In genomic region chr13:39932514-39932913, GRCh38 we compare ENCODE assay signal across 2 cellular contexts.
A peak's percentile ranks its signal among the peaks of the same experiment; 100 is the strongest.
DNase-seq lines count a peak whose midpoint lies in the region; TF ChIP-seq lines count a peak whose summit lies in the region.
"Not testable (repeated sequence)": the region's sequence is repeated elsewhere in the genome, so short reads cannot be mapped to it uniquely, and the experiment has no call there.

No MANE protein-coding gene starts in this region.

- not testable (repeated sequence) for H3K36me3 ChIP-seq in A673 (ENCODE audit: insufficient read depth, low read length, poor library complexity, severe bottlenecking); HEK293 (ENCODE audit: control insufficient read depth in 2 of 2, insufficient read depth in 1 of 2, low read length in 2 of 2)

- not testable (repeated sequence) for H3K27me3 ChIP-seq in A673 (replicated peaks; ENCODE audit: insufficient read depth, low read depth, low read length, poor library complexity)

- CTCF ChIA-PET in A673 (lab: Charles Lee); HEK293 (lab: Yijun Ruan, JAX): not testable (repeated sequence)

- BruUV-seq in A673 (replicated peaks; lab: Mats Ljungman, UMichigan), result not testable (repeated sequence)

- H3K9me3 ChIP-seq in A673 (ENCODE audit: low read depth, low read length, poor library complexity, severe bottlenecking); HEK293 (ENCODE audit: control insufficient read depth, insufficient read depth, low read depth, low read length): not testable (repeated sequence)

- not testable (repeated sequence) for TF ChIP-seq CTCF in A673 (conservative IDR thresholded peaks at IDR 0.05; ENCODE audit: low read depth, low read length); HEK293 (tag by site-specific recombination; IDR thresholded peaks at IDR 0.05)

- H3K27ac ChIP-seq in A673 (ENCODE audit: low read depth, low read length, poor library complexity, severe bottlenecking); HEK293 (ENCODE audit: extremely low read depth, low read depth, low read length): not testable (repeated sequence)

- not testable (repeated sequence) for H3K4me3 ChIP-seq in A673 (ENCODE audit: low read depth, low read length, poor library complexity, severe bottlenecking); HEK293 (ENCODE audit: low read depth, low read length)

- H3K4me1 ChIP-seq in A673 (ENCODE audit: insufficient read depth, low read length, poor library complexity, severe bottlenecking), result peaks cover 29% of the 10 kb centered on the region
- not testable (repeated sequence) for H3K4me1 ChIP-seq in HEK293 (ENCODE audit: control insufficient read depth, insufficient read depth, low read length)

- POLR2A ChIA-PET in A673 (lab: Charles Lee; ENCODE audit: low non-redundant PET); HEK293 (lab: Yijun Ruan, JAX): not testable (repeated sequence)

- peak; percentile 14 for DNase-seq in A673 (ENCODE audit: low spot score)

- intact Hi-C loops in A673 (cut with micrococcal nuclease; ENCODE audit: unreplicated experiment), result loop anchor here (10.0 kb wide), 1 partner anchor 118 kb away; no protein-coding TSS in a partner anchor

TF ChIP-seq in HEK293, 187 proteins besides CTCF, POLR2A, EP300 and RAD21:
- TF ChIP-seq ZNF146 (tag by site-specific recombination; IDR thresholded peaks at IDR 0.05), result peak; percentile 93
